In genomic region chr20:38842558-38842981, GRCh38 we compare ENCODE assay signal across 9 cellular contexts. TPM values are rescaled to one million over a fixed set of nuclear protein-coding genes. Genes with fewer than 3 reads are reported as not detected.
A peak's percentile ranks its signal among the peaks of the same experiment; 100 is the strongest.
DNase-seq lines count a peak whose midpoint lies in the region; ATAC-seq and TF ChIP-seq lines count a peak whose summit lies in the region.
"Had no signal": no experiment of that assay in that cellular context is flagged by ENCODE, and none has a peak within 500 bp of the region (broad histone marks: within the 10 kb centered on the region; RNA-seq: fewer than 3 reads in every experiment).

No MANE protein-coding gene starts in this region.

- DNase-seq in CD4-positive, CD25-positive, alpha-beta regulatory T cell = peak; percentile 54 to 88 (median 66)
- DNase-seq in Jurkat, Clone E6-1 (ENCODE audit: low read depth, low spot score) = peak; percentile 44
- peak; percentile 72 for DNase-seq in activated T-cell treated with anti-CD3 and anti-CD28 coated beads, Interleukin-2, amount 50 U/mL, for 24 hours
- DNase-seq in stimulated activated CD4-positive, alpha-beta T cell treated with anti-CD3 and anti-CD28 coated beads, TNF-alpha, amount 100 ng/mL, for 4 hours (ENCODE audit: low read depth in 3 of 3) = peak; percentile 52 to 63 (median 55)
- DNase-seq in lower leg skin (ENCODE audit: low spot score in 2 of 2) (no peak), SW480 (ENCODE audit: low spot score) (no peak), NCI-H2171 treated with DMSO at 0.1 percent for 48 hours (lab: John Stamatoyannopoulos, UW) (no peak)

- peak overlapping the region; percentile 95 for H3K27ac ChIP-seq in CD4-positive, CD25-positive, alpha-beta regulatory T cell (ENCODE audit: insufficient read depth, low read length, poor library complexity, severe bottlenecking)

- H3K4me1 ChIP-seq in CD4-positive, CD25-positive, alpha-beta regulatory T cell (ENCODE audit: control insufficient read depth, insufficient read depth, low read length, poor library complexity, severe bottlenecking) = peaks cover 82% of the 10 kb centered on the region
- H3K4me1 ChIP-seq: Caco-2 had no signal

- no peaks in the 10 kb centered on the region for H3K27me3 ChIP-seq in CD4-positive, CD25-positive, alpha-beta regulatory T cell (ENCODE audit: control insufficient read depth, insufficient read depth, low read length)

- H3K4me1 Mint-ChIP-seq in CD4-positive, CD25-positive, alpha-beta regulatory T cell = peaks cover 48 to 93% (median 67%) of the 10 kb centered on the region in 4 donors
- peaks cover 93% of the 10 kb centered on the region for H3K4me1 Mint-ChIP-seq in activated T-cell treated with anti-CD3 and anti-CD28 coated beads, Interleukin-2, amount 50 U/mL, for 24 hours (ENCODE audit: low read depth)

- H3K4me3 Mint-ChIP-seq in CD4-positive, CD25-positive, alpha-beta regulatory T cell = peak overlapping the region; percentile 81 to 86 (median 82)
- peak overlapping the region; percentile 79 for H3K4me3 Mint-ChIP-seq in activated T-cell treated with anti-CD3 and anti-CD28 coated beads, Interleukin-2, amount 50 U/mL, for 24 hours

- peaks cover 0 to 2% (median 0%) of the 10 kb centered on the region in 7 donors for H3K9me3 Mint-ChIP-seq in CD4-positive, CD25-positive, alpha-beta regulatory T cell
- H3K9me3 Mint-ChIP-seq in activated T-cell treated with anti-CD3 and anti-CD28 coated beads, Interleukin-2, amount 50 U/mL, for 24 hours = peaks cover 2% of the 10 kb centered on the region

- H3K27ac Mint-ChIP-seq in CD4-positive, CD25-positive, alpha-beta regulatory T cell = peak overlapping the region; percentile 98 to 99 (median 98)
- H3K27ac Mint-ChIP-seq in activated T-cell treated with anti-CD3 and anti-CD28 coated beads, Interleukin-2, amount 50 U/mL, for 24 hours = peak overlapping the region; percentile 99

- whole genome bisulfite sequencing in lower leg skin, 2 donors = 75 to 77% methylated on average over 1 of the region's 1 CpG

- TF ChIP-seq POLR2A in lower leg skin (IDR thresholded peaks at IDR 0.05) = no peak

- H3K9me3 ChIP-seq in CD4-positive, CD25-positive, alpha-beta regulatory T cell (ENCODE audit: control insufficient read depth in 2 of 2, low read length in 2 of 2) = no peaks in the 10 kb centered on the region
- H3K9me3 ChIP-seq: Caco-2 had no signal

- peak; percentile 71 to 75 for ATAC-seq in CD4-positive, CD25-positive, alpha-beta regulatory T cell (ENCODE audit: low read depth in 2 of 2)
- ATAC-seq in GM21447 (IDR thresholded peaks at IDR 0.05; ENCODE audit: unreplicated experiment) = peak; percentile 86

- no peaks in the 10 kb centered on the region for H3K27me3 Mint-ChIP-seq in CD4-positive, CD25-positive, alpha-beta regulatory T cell
- no peaks in the 10 kb centered on the region for H3K27me3 Mint-ChIP-seq in activated T-cell treated with anti-CD3 and anti-CD28 coated beads, Interleukin-2, amount 50 U/mL, for 24 hours

- H3K4me3 ChIP-seq in CD4-positive, CD25-positive, alpha-beta regulatory T cell (ENCODE audit: low read depth, low read length) = peak overlapping the region; percentile 78
- no peak overlapping the region for H3K4me3 ChIP-seq in Jurkat, Clone E6-1 (ENCODE audit: low read length)
- H3K4me3 ChIP-seq in lower leg skin (ENCODE audit: low read depth, poor library complexity, severe bottlenecking) = no peak overlapping the region

- peaks cover 18% of the 10 kb centered on the region for H3K36me3 Mint-ChIP-seq in CD4-positive, CD25-positive, alpha-beta regulatory T cell
- H3K36me3 Mint-ChIP-seq in activated T-cell treated with anti-CD3 and anti-CD28 coated beads, Interleukin-2, amount 50 U/mL, for 24 hours (ENCODE audit: low read depth) = peaks cover 91% of the 10 kb centered on the region

- TF ChIP-seq CTCF in lower leg skin (IDR thresholded peaks at IDR 0.05) = no peak

- peaks cover 8% of the 10 kb centered on the region for H3K36me3 ChIP-seq in CD4-positive, CD25-positive, alpha-beta regulatory T cell (ENCODE audit: control insufficient read depth, insufficient read depth, low read length)

- intact Hi-C loops in lower leg skin (cut with DNase I; ENCODE audit: low total_unique reads) = no loop called here

RNA-seq across cellular contexts. Expression of gene PPP1R16B, which starts 37.1 kb away (rescaled TPM):
- 84.1 TPM for total RNA-seq in CD4-positive, CD25-positive, alpha-beta regulatory T cell
- 10 to 100 TPM; 16.5 to 26.8 (median 25.0) TPM for polyA plus RNA-seq in CD4-positive, CD25-positive, alpha-beta regulatory T cell
- 20.2 TPM for polyA plus RNA-seq in Jurkat, Clone E6-1 (2012; ENCODE audit: insufficient read depth, insufficient read length)
- 1 to 10 TPM in 3 of 4 donors, under 1 TPM in 1; 0.72 to 3.0 (median 1.4) TPM for total RNA-seq in lower leg skin
- total RNA-seq: Caco-2 had no signal

Comparison
In these comparisons a context has a peak if more than half of its experiments do, and no peak if none do; other contexts are left out.
1. DNase-seq: peak in CD4-positive, CD25-positive, alpha-beta regulatory T cell (3 of 3), Jurkat, Clone E6-1 (single experiment), activated T-cell treated with anti-CD3 and anti-CD28 coated beads, Interleukin-2, amount 50 U/mL, for 24 hours (single experiment) and stimulated activated CD4-positive, alpha-beta T cell treated with anti-CD3 and anti-CD28 coated beads, TNF-alpha, amount 100 ng/mL, for 4 hours (3 of 3); none in lower leg skin (0 of 2), SW480 (single experiment) and NCI-H2171 treated with DMSO at 0.1 percent for 48 hours (single experiment).
2. RNA of gene PPP1R16B, which starts 37.1 kb away (total RNA-seq): 84.1 TPM in CD4-positive, CD25-positive, alpha-beta regulatory T cell (single experiment); 0.72 to 3.0 TPM in lower leg skin; every median in the first group is over 10 times any median in the second.